Comparison of ENCODE assay signal across 14 cellular contexts in genomic region chr1:17878837-17879236, GRCh38.
DNase-seq lines count a peak whose midpoint lies in the region; ATAC-seq and TF ChIP-seq lines count a peak whose summit lies in the region.
"Had no signal": no experiment of that assay in that cellular context is flagged by ENCODE, and none has a peak within 500 bp of the region (broad histone marks: within the 10 kb centered on the region; RNA-seq: fewer than 3 reads in every experiment).

No MANE protein-coding gene starts in this region.

- no peaks in the 10 kb centered on the region for H3K36me3 Mint-ChIP-seq in endodermal cell (ENCODE audit: low read depth)
- H3K36me3 Mint-ChIP-seq: brain; CD8-positive, alpha-beta T cell; stimulated activated naive B cell treated with anti-CD40 and anti-IgM and Interleukin-4, amounts not matched to agents 10 μg/mL and 1 μg/mL and 100 μg/mL, for 72 hours had no signal

- no peak overlapping the region for H3K27ac Mint-ChIP-seq in endodermal cell
- H3K27ac Mint-ChIP-seq: activated CD4-positive, alpha-beta T cell treated with anti-CD3 and anti-CD28 coated beads, Interleukin-2, amount 10 ng/mL, durations not matched to agents 7 days and 5 days; activated T-cell treated with anti-CD3 and anti-CD28 coated beads, Interleukin-2, amount 50 U/mL, for 72 hours; CD8-positive, alpha-beta T cell; stimulated activated naive B cell treated with anti-CD40 and anti-IgM and Interleukin-4, amounts not matched to agents 10 μg/mL and 1 μg/mL and 100 μg/mL, for 72 hours had no signal

- H3F3A ChIP-seq in PC-3 (ENCODE audit: low read length, unreplicated experiment), result no peaks in the 10 kb centered on the region

- H3K4me3 Mint-ChIP-seq in endodermal cell, result no peak overlapping the region
- H3K4me3 Mint-ChIP-seq: activated CD4-positive, alpha-beta T cell treated with anti-CD3 and anti-CD28 coated beads, Interleukin-2, amount 10 ng/mL, durations not matched to agents 7 days and 5 days; activated T-cell treated with anti-CD3 and anti-CD28 coated beads, Interleukin-2, amount 50 U/mL, for 72 hours; brain; CD8-positive, alpha-beta T cell; stimulated activated naive B cell treated with anti-CD40 and anti-IgM and Interleukin-4, amounts not matched to agents 10 μg/mL and 1 μg/mL and 100 μg/mL, for 72 hours had no signal

- no peak overlapping the region for H3K4me3 ChIP-seq in PC-3 (ENCODE audit: low read length)
- no peak overlapping the region for H3K4me3 ChIP-seq in endodermal cell (ENCODE audit: low read length)
- H3K4me3 ChIP-seq in osteoblast (ENCODE audit: insufficient read depth, low read length), result no peak overlapping the region

- H4K20me1 ChIP-seq in PC-3 (ENCODE audit: low read length) (no peaks in the 10 kb centered on the region), osteoblast (ENCODE audit: insufficient read depth, low read length) (no peaks in the 10 kb centered on the region)

- H3K36me3 ChIP-seq in PC-3 (ENCODE audit: low read depth, low read length) (no peaks in the 10 kb centered on the region), endodermal cell (ENCODE audit: control insufficient read depth, insufficient read depth, low read length) (no peaks in the 10 kb centered on the region), osteoblast (ENCODE audit: insufficient read depth, low read length) (no peaks in the 10 kb centered on the region)

- H3K27me3 ChIP-seq in PC-3 (ENCODE audit: low read length), result no peaks in the 10 kb centered on the region
- H3K27me3 ChIP-seq in endodermal cell (ENCODE audit: control insufficient read depth, insufficient read depth, low read length, poor library complexity, severe bottlenecking), result peaks cover 5% of the 10 kb centered on the region
- H3K27me3 ChIP-seq in osteoblast (ENCODE audit: insufficient read depth, low read length), result no peaks in the 10 kb centered on the region

- CTCF ChIA-PET in PC-3 (lab: Charles Lee), result no interaction called here

- TF ChIP-seq CTCF in PC-3 (conservative IDR thresholded peaks at IDR 0.05; ENCODE audit: low read depth, low read length), result no peak
- TF ChIP-seq CTCF in endodermal cell (conservative IDR thresholded peaks at IDR 0.05), result no peak
- no peak for TF ChIP-seq CTCF in osteoblast (IDR thresholded peaks at IDR 0.05; ENCODE audit: extremely low read depth, low read depth, low read length)

- ATAC-seq in PC-3, result no peak
- no peak for ATAC-seq in HG02623 (IDR thresholded peaks at IDR 0.05; ENCODE audit: unreplicated experiment)
- ATAC-seq: activated T-cell treated with anti-CD3 and anti-CD28 coated beads, Interleukin-2, amount 50 U/mL, for 72 hours; CD8-positive, alpha-beta T cell had no signal

- H3K4me2 ChIP-seq in PC-3 (ENCODE audit: low read length) (no peak overlapping the region), osteoblast (ENCODE audit: insufficient read depth, low read length) (peak overlapping the region; percentile 31)

- no peaks in the 10 kb centered on the region for H3K9me3 ChIP-seq in PC-3 (ENCODE audit: low read length)
- H3K9me3 ChIP-seq in endodermal cell (ENCODE audit: control insufficient read depth, low read length), result no peaks in the 10 kb centered on the region
- no peaks in the 10 kb centered on the region for H3K9me3 ChIP-seq in osteoblast (ENCODE audit: low read depth, low read length)

- intact Hi-C loops in PC-3 (cut with micrococcal nuclease), result no loop called here

- H3K27ac ChIP-seq in PC-3 (ENCODE audit: low read length) (no peak overlapping the region), endodermal cell (ENCODE audit: low read depth, low read length) (no peak overlapping the region), osteoblast (ENCODE audit: low read depth, low read length) (peak overlapping the region; percentile 88)

- peaks cover 14% of the 10 kb centered on the region for H3K4me1 Mint-ChIP-seq in endodermal cell
- H3K4me1 Mint-ChIP-seq: activated CD4-positive, alpha-beta T cell treated with anti-CD3 and anti-CD28 coated beads, Interleukin-2, amount 10 ng/mL, durations not matched to agents 7 days and 5 days; stimulated activated naive B cell treated with anti-CD40 and anti-IgM and Interleukin-4, amounts not matched to agents 10 μg/mL and 1 μg/mL and 100 μg/mL, for 72 hours had no signal

- H3K27me3 Mint-ChIP-seq in endodermal cell (ENCODE audit: insufficient read depth), result peaks cover 9% of the 10 kb centered on the region
- H3K27me3 Mint-ChIP-seq: activated CD4-positive, alpha-beta T cell treated with anti-CD3 and anti-CD28 coated beads, Interleukin-2, amount 10 ng/mL, durations not matched to agents 7 days and 5 days had no signal

- H3K9me3 Mint-ChIP-seq in endodermal cell, result peaks cover 1% of the 10 kb centered on the region
- H3K9me3 Mint-ChIP-seq: activated CD4-positive, alpha-beta T cell treated with anti-CD3 and anti-CD28 coated beads, Interleukin-2, amount 10 ng/mL, durations not matched to agents 7 days and 5 days; activated T-cell treated with anti-CD3 and anti-CD28 coated beads, Interleukin-2, amount 50 U/mL, for 72 hours; CD8-positive, alpha-beta T cell had no signal

- H3K4me1 ChIP-seq in PC-3 (ENCODE audit: insufficient read depth, low read length) (peaks cover 23% of the 10 kb centered on the region), endodermal cell (ENCODE audit: control insufficient read depth, insufficient read depth, low read length) (peaks cover 4% of the 10 kb centered on the region), osteoblast (ENCODE audit: insufficient read depth, low read length) (peaks cover 48% of the 10 kb centered on the region)

- H3K9ac ChIP-seq in PC-3 (ENCODE audit: low read length) (no peak overlapping the region), endodermal cell (ENCODE audit: extremely low read depth, low read length, poor library complexity, severe bottlenecking) (no peak overlapping the region)

- POLR2A ChIA-PET in PC-3 (lab: Charles Lee; ENCODE audit: unreplicated experiment), result no interaction called here

- H3K79me2 ChIP-seq in PC-3 (ENCODE audit: low read length) (no peaks in the 10 kb centered on the region), osteoblast (ENCODE audit: insufficient read depth, low read length) (no peaks in the 10 kb centered on the region)

- H2AFZ ChIP-seq in PC-3 (ENCODE audit: low read length), result no peak overlapping the region
- peak overlapping the region; percentile 65 for H2AFZ ChIP-seq in osteoblast (ENCODE audit: low read length)

- H3K9me2 ChIP-seq in PC-3 (replicated peaks; ENCODE audit: low read length), result no peaks in the 10 kb centered on the region

- no TSS peak for BruUV-seq in PC-3 (replicated peaks; lab: Mats Ljungman, UMichigan)

- WGBS in endodermal cell (ENCODE audit: insufficient coverage in 1 of 2, insufficient read length in 1 of 2), 2 experiments, result 76 to 82% methylated on average over 2 to 3 of the region's 3 CpGs

- DNase-seq in EH (ENCODE audit: low read depth) (peak; percentile 89), PC-3 (peak; percentile 39), endodermal cell (peak; percentile 29), osteoblast (ENCODE audit: insufficient read length, low spot score, missing footprints) (peak; percentile 96), T-helper 1 cell (no peak)
- no peak for DNase-seq in stimulated activated CD4-positive, alpha-beta T cell treated with anti-CD3 and anti-CD28 coated beads, Interleukin-4, amount 100 ng/mL, for 1 hour
- no peak for DNase-seq in stimulated activated naive CD4-positive, alpha-beta T cell treated with Interleukin-2 at 50 U/mL for 16 hours (lab: John Stamatoyannopoulos, UW)
- DNase-seq: activated CD4-positive, alpha-beta T cell treated with anti-CD3 and anti-CD28 coated beads, Interleukin-2, amount 10 ng/mL, durations not matched to agents 7 days and 5 days; activated T-cell treated with anti-CD3 and anti-CD28 coated beads, Interleukin-2, amount 50 U/mL, for 72 hours; CD8-positive, alpha-beta T cell; stimulated activated CD4-positive, alpha-beta T cell treated with anti-CD3 and anti-CD28 coated beads, Interleukin-2, amount 100 ng/mL, for 24 hours; stimulated activated naive B cell treated with anti-CD40 and anti-IgM and Interleukin-4, amounts not matched to agents 10 μg/mL and 1 μg/mL and 100 μg/mL, for 72 hours had no signal

Comparison
In these comparisons a context has a peak if more than half of its experiments do, and no peak if none do; other contexts are left out.
1. DNase-seq: peak in EH (single experiment), PC-3 (single experiment), endodermal cell (single experiment) and osteoblast (single experiment); none in T-helper 1 cell (0 of 5), stimulated activated CD4-positive, alpha-beta T cell treated with anti-CD3 and anti-CD28 coated beads, Interleukin-4, amount 100 ng/mL, for 1 hour (single experiment) and stimulated activated naive CD4-positive, alpha-beta T cell treated with Interleukin-2 at 50 U/mL for 16 hours (single experiment).